Comparison of ENCODE assay signal across 8 cellular contexts in the genomic region with DNA sequence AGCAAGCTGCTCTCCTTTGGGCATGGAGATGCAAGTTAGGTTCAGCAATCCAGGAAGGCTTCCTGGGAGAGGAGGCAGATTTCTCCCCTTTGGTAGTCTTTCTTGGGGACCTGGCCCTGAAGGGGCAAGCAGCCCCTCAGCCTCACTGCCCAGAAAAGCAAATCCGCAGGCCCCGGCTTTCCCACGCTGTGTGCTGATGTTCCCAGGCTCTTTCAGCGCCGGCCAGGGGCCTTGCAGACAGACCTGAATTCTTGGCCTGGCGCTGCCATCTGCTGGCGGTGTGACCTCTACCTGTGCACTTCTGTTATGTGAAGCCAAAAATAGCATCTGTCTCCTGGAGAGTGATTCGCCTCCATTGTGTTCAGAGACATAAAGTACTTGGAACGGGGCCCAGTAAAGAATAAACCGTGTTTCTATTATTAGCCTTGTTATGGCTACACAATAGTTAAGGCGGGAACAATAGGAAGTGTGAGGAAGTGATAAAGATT.
DNase-seq lines count a peak whose midpoint lies in the region; ATAC-seq, FAIRE-seq and TF ChIP-seq lines count a peak whose summit lies in the region.

No MANE protein-coding gene starts in this region.

- H3K4me3 ChIP-seq in keratinocyte (ENCODE audit: control insufficient read depth in 2 of 3, extremely low read depth in 1 of 3, insufficient read depth in 2 of 3, low read depth in 1 of 3, low read length in 3 of 3): no peak overlapping the region

- no peaks in the 10 kb centered on the region for H3K36me3 Mint-ChIP-seq in stimulated activated memory B cell treated with anti-CD40 and anti-IgM and Interleukin-4, amounts not matched to agents 10 μg/mL and 1 μg/mL and 100 μg/mL, for 72 hours

- no peak overlapping the region for H3K9ac ChIP-seq in keratinocyte (ENCODE audit: control insufficient read depth, extremely low read depth, insufficient read depth, low read length)

- H3K9me3 ChIP-seq in keratinocyte (ENCODE audit: control insufficient read depth, low read depth, low read length): no peaks in the 10 kb centered on the region

- H3K4me1 ChIP-seq in keratinocyte (ENCODE audit: control insufficient read depth, extremely low read depth, insufficient read depth, low read length): peaks cover 5% of the 10 kb centered on the region

- peak overlapping the region; percentile 9 for H3K4me2 ChIP-seq in keratinocyte (ENCODE audit: control insufficient read depth, extremely low read depth, insufficient read depth, low read depth, low read length)

- H3K9me1 ChIP-seq in keratinocyte (ENCODE audit: control insufficient read depth, extremely low read depth, insufficient read depth, low read length): no peaks in the 10 kb centered on the region

- H3K9me3 Mint-ChIP-seq in stimulated activated memory B cell treated with anti-CD40 and anti-IgM and Interleukin-4, amounts not matched to agents 10 μg/mL and 1 μg/mL and 100 μg/mL, for 72 hours: peaks cover 3% of the 10 kb centered on the region

- H3K27me3 ChIP-seq in keratinocyte (ENCODE audit: control insufficient read depth, extremely low read depth, insufficient read depth, low read length): peaks cover 12% of the 10 kb centered on the region

- H4K20me1 ChIP-seq in keratinocyte (ENCODE audit: control insufficient read depth, extremely low read depth, insufficient read depth, low read length): peaks cover 3% of the 10 kb centered on the region

- H3K4me1 Mint-ChIP-seq in stimulated activated memory B cell treated with anti-CD40 and anti-IgM and Interleukin-4, amounts not matched to agents 10 μg/mL and 1 μg/mL and 100 μg/mL, for 72 hours: peaks cover 9% of the 10 kb centered on the region

- no peaks in the 10 kb centered on the region for H3K79me2 ChIP-seq in keratinocyte (ENCODE audit: control insufficient read depth, insufficient read depth, low read length)

- dilution Hi-C loops in keratinocyte (cut with MboI; ENCODE audit: extremely low pct_ligation_motif_present, low sequenced_read_pairs): no loop called here

- no peak overlapping the region for H3K27ac ChIP-seq in keratinocyte (ENCODE audit: control insufficient read depth, insufficient read depth, low read length)

- TF ChIP-seq CTCF in keratinocyte (optimal IDR thresholded peaks at IDR 0.05 in 1 of 3, IDR thresholded peaks at IDR 0.05 in 1 of 3, conservative IDR thresholded peaks at IDR 0.05 in 1 of 3; ENCODE audit: extremely low read depth in 1 of 3, insufficient read depth in 2 of 3, low read length in 3 of 3): peak; percentile 59 to 79 (median 67)

- no peak for TF ChIP-seq POLR2A in GM12891 (IDR thresholded peaks at IDR 0.05; ENCODE audit: low read depth, low read length)

- FAIRE-seq in keratinocyte (lab: Jason Lieb, UNC): peak; percentile 46
- no peak for FAIRE-seq in GM12891 (lab: Jason Lieb, UNC)

- peaks cover 35% of the 10 kb centered on the region for H3K27me3 Mint-ChIP-seq in stimulated activated memory B cell treated with anti-CD40 and anti-IgM and Interleukin-4, amounts not matched to agents 10 μg/mL and 1 μg/mL and 100 μg/mL, for 72 hours

- H3K4me3 Mint-ChIP-seq in stimulated activated memory B cell treated with anti-CD40 and anti-IgM and Interleukin-4, amounts not matched to agents 10 μg/mL and 1 μg/mL and 100 μg/mL, for 72 hours: no peak overlapping the region

- DNase-seq in COR-L47 (lab: John Stamatoyannopoulos, UW) (peak; percentile 98), HT1080 (ENCODE audit: low read depth) (peak; percentile 62), NCI-H774 (lab: John Stamatoyannopoulos, UW) (peak; percentile 67), brain pericyte (ENCODE audit: low read depth, low spot score) (peak; percentile 70), keratinocyte (ENCODE audit: low read depth, low spot score) (no peak), GM12891 (ENCODE audit: insufficient read length, low spot score) (no peak), GF-D8 (lab: John Stamatoyannopoulos, UW) (no peak)

- no peaks in the 10 kb centered on the region for H3K36me3 ChIP-seq in keratinocyte (ENCODE audit: control insufficient read depth in 2 of 2, extremely low read depth in 1 of 2, insufficient read depth in 2 of 2, low read length in 2 of 2)

- peak; percentile 61 for ATAC-seq in stimulated activated memory B cell treated with anti-CD40 and anti-IgM and Interleukin-4, amounts not matched to agents 10 μg/mL and 1 μg/mL and 100 μg/mL, for 72 hours

- H2AFZ ChIP-seq in keratinocyte (ENCODE audit: control insufficient read depth, low read length): no peak overlapping the region

- H3K27ac Mint-ChIP-seq in stimulated activated memory B cell treated with anti-CD40 and anti-IgM and Interleukin-4, amounts not matched to agents 10 μg/mL and 1 μg/mL and 100 μg/mL, for 72 hours: no peak overlapping the region

TF ChIP-seq in GM12891, 5 proteins besides CTCF, POLR2A, EP300 and RAD21:
- TF ChIP-seq POLR2AphosphoS5 (IDR thresholded peaks at IDR 0.05; ENCODE audit: low read depth, low read length) (no peak), PAX5 (IDR thresholded peaks at IDR 0.05; ENCODE audit: insufficient read depth, low read length, severe bottlenecking) (no peak), TAF1 (IDR thresholded peaks at IDR 0.05; ENCODE audit: low read depth, low read length) (no peak), SPI1 (IDR thresholded peaks at IDR 0.05; ENCODE audit: low read depth, low read length) (no peak), POU2F2 (IDR thresholded peaks at IDR 0.05; ENCODE audit: low read depth, low read length) (no peak)

Comparison
In these comparisons a context has a peak if more than half of its experiments do, and no peak if none do; other contexts are left out.
1. DNase-seq: peak in COR-L47 (single experiment), HT1080 (single experiment), NCI-H774 (single experiment) and brain pericyte (single experiment); none in keratinocyte (single experiment), GM12891 (single experiment) and GF-D8 (single experiment).